14 cellular contexts compared by ENCODE assay signal in the genomic region with DNA sequence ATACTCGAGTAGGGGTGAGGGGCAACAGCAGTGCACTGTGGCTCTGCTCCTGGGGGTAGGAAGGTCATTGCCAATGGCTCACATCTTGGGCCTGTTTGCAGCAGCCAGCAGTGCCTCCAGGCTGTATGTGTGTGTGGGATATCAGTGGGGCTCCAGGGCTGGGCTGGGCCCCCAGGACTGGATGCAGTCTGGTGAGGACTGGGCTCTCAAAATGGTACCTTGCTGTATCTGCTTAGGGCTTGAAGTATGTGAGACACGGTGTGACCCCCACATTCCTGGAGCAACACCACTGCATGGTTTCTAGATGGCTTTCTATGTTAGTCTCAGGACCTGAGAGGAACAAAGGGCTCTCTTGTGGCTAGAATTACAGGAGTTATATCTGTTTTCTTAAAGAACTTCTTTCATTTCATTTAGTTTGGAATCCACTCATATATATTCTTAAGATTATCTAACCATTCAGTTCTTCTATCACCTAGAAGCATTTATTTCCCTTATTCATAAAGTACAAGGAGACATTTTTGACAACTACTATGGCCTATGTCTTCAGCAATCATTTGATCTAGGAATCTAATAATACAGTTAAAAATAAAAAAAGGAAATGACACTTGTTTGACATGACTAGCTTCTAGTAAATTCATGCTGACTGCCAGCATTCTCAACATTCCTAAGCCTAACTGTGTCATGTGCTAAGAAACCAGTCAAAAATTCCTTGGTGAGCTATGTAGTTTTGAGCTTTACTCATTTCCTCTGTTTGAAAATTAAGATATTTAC.
DNase-seq lines count a peak whose midpoint lies in the region; ATAC-seq, FAIRE-seq and TF ChIP-seq lines count a peak whose summit lies in the region.
"Had no signal": no experiment of that assay in that cellular context is flagged by ENCODE, and none has a peak within 500 bp of the region (broad histone marks: within the 10 kb centered on the region; RNA-seq: fewer than 3 reads in every experiment).

No MANE protein-coding gene starts in this region.

- no peak overlapping the region for H3K27ac ChIP-seq in H1 (ENCODE audit: low read depth, low read length)

- H3K4ac ChIP-seq in H1 (replicated peaks; ENCODE audit: insufficient read length, low read depth, low read length): no peak overlapping the region

- peak overlapping the region; percentile 81 for H3K27ac Mint-ChIP-seq in mesothelial cell of epicardium
- H3K27ac Mint-ChIP-seq: activated CD4-positive, alpha-beta T cell treated with anti-CD3 and anti-CD28 coated beads for 36 hours had no signal

- TF ChIP-seq EP300 in H1 (IDR thresholded peaks at IDR 0.05; ENCODE audit: borderline replicate concordance in 1 of 2, low read depth in 2 of 2, low read length in 2 of 2): no peak

- H3K79me2 ChIP-seq in H1 (ENCODE audit: control insufficient read depth in 1 of 2, insufficient read depth in 2 of 2, low read length in 2 of 2): no peaks in the 10 kb centered on the region

- H3K36me3 ChIP-seq in H1 (ENCODE audit: control insufficient read depth in 2 of 4, insufficient read depth in 4 of 4, low read length in 3 of 4): no peaks in the 10 kb centered on the region

- H3K56ac ChIP-seq in H1 (replicated peaks; ENCODE audit: insufficient read length, low read depth, low read length): no peak overlapping the region

- peaks cover 2 to 4% of the 10 kb centered on the region in 2 experiments; a peak in 2 of 4 replicates for H3K9me3 ChIP-seq in H1 (ENCODE audit: insufficient read depth in 2 of 2, low read depth in 1 of 2, low read length in 1 of 2)

- no peak overlapping the region for H3K18ac ChIP-seq in H1 (ENCODE audit: extremely low read depth, low read length)

- peak overlapping the region; percentile 91 for H2BK12ac ChIP-seq in H1 (ENCODE audit: low read depth, low read length)

- no peaks in the 10 kb centered on the region for H3K27me3 Mint-ChIP-seq in mesothelial cell of epicardium (ENCODE audit: low read depth)
- H3K27me3 Mint-ChIP-seq: activated CD4-positive, alpha-beta T cell treated with anti-CD3 and anti-CD28 coated beads for 36 hours; naive B cell had no signal

- no peak overlapping the region for H4K91ac ChIP-seq in H1 (replicated peaks; ENCODE audit: insufficient read length, low read length)

- TF ChIP-seq CTCF in AG09309 (IDR thresholded peaks at IDR 0.05; ENCODE audit: control insufficient read depth, insufficient read depth, low read depth, low read length, missing control alignments): no peak
- no peak for TF ChIP-seq CTCF in H1 (IDR thresholded peaks at IDR 0.05; ENCODE audit: control extremely low read depth in 1 of 3, insufficient read depth in 1 of 3, low read depth in 1 of 3, low read length in 3 of 3)
- TF ChIP-seq CTCF in mesothelial cell of epicardium (IDR thresholded peaks at IDR 0.05; ENCODE audit: unreplicated experiment): no peak

- H2BK15ac ChIP-seq in H1 (ENCODE audit: low read length): no peak overlapping the region

- POLR2A ChIA-PET in H1 (lab: Charles Lee; ENCODE audit: partially characterized antibody): interaction anchor here (0.6 kb wide), 1 partner anchor 537 kb away, joined by 3 read pairs; no protein-coding TSS in a partner anchor

- no peaks in the 10 kb centered on the region for H4K20me1 ChIP-seq in H1 (replicated peaks in 1 of 2; ENCODE audit: control insufficient read depth in 1 of 2, insufficient read depth in 2 of 2, low read length in 2 of 2)

- DNase-seq in AG09309 (ENCODE audit: low read depth) (peak; percentile 67), LoVo (ENCODE audit: low spot score) (peak; percentile 32), H1 (ENCODE audit: low read depth in 1 of 2, low spot score in 2 of 2) (no peak), mesothelial cell of epicardium (ENCODE audit: low spot score in 2 of 2, unreplicated experiment in 2 of 2) (no peak), left lobe of liver (ENCODE audit: low spot score) (no peak), KBM-7 (no peak)
- DNase-seq in stimulated activated CD4-positive, alpha-beta T cell treated with anti-CD3 and anti-CD28 coated beads, Interleukin-4, amount 100 ng/mL, for 4 hours: no peak
- DNase-seq: activated CD4-positive, alpha-beta T cell treated with anti-CD3 and anti-CD28 coated beads for 36 hours; cerebellar nuclear complex; naive B cell; NCI-H2171; stimulated activated CD8-positive, alpha-beta memory T cell treated with anti-CD3 and anti-CD28 coated beads, Interleukin-4, amount 100 ng/mL, for 48 hours had no signal

- H3K4me3 ChIP-seq in AG09309 (ENCODE audit: control insufficient read depth, low read depth, low read length): no peak overlapping the region
- H3K4me3 ChIP-seq in H1 (ENCODE audit: extremely low read depth in 1 of 4, insufficient read depth in 2 of 4, low read depth in 3 of 4, low read length in 4 of 4): no peak overlapping the region

- CTCF ChIA-PET in H1 (lab: Charles Lee; ENCODE audit: partially characterized antibody): interaction anchor here (1.0 to 1.6 kb wide), 3 partner anchors 67 to 700 kb away, joined by 3 read pairs; no protein-coding TSS in a partner anchor

- no peak overlapping the region for H2AFZ ChIP-seq in H1 (ENCODE audit: low read length)

- H3K4me1 Mint-ChIP-seq in mesothelial cell of epicardium: peaks cover 29% of the 10 kb centered on the region
- H3K4me1 Mint-ChIP-seq: activated CD4-positive, alpha-beta T cell treated with anti-CD3 and anti-CD28 coated beads for 36 hours; naive B cell had no signal

- no peak for TF ChIP-seq POLR2A in H1 (IDR thresholded peaks at IDR 0.05; ENCODE audit: control extremely low read depth in 1 of 2, low read depth in 2 of 2, low read length in 2 of 2)

- no peaks in the 10 kb centered on the region for H3K79me1 ChIP-seq in H1 (ENCODE audit: low read depth, low read length)

- 93% methylated on average over 2 of the region's 2 CpGs; no CpG with 5 or more reads in 1 of the 2 experiments for WGBS in H1 (ENCODE audit: extremely low coverage in 1 of 2, insufficient coverage in 1 of 2, insufficient read length in 1 of 2, insufficient replicate concordance in 2 of 2, low coverage in 1 of 2, low lambda C conversion rate in 2 of 2, missing lambda C conversion rate in 1 of 2), 2 experiments

- peak overlapping the region; percentile 67; the same call in 1 of the 2 replicates for H2BK5ac ChIP-seq in H1 (ENCODE audit: low read depth, low read length)

- no peaks in the 10 kb centered on the region for H3K23me2 ChIP-seq in H1 (ENCODE audit: low read depth, low read length)

- H3K23ac ChIP-seq in H1 (ENCODE audit: insufficient read length): no peak overlapping the region

- peaks cover 0 to 7% (median 2%) of the 10 kb centered on the region in 4 experiments; a peak in 4 of 7 replicates for H3K4me1 ChIP-seq in H1 (replicated peaks in 1 of 4; ENCODE audit: control insufficient read depth in 3 of 4, insufficient read depth in 4 of 4, low read length in 3 of 4)

- H3K4me3 Mint-ChIP-seq in mesothelial cell of epicardium: no peak overlapping the region
- H3K4me3 Mint-ChIP-seq: activated CD4-positive, alpha-beta T cell treated with anti-CD3 and anti-CD28 coated beads for 36 hours; naive B cell had no signal

- no peaks in the 10 kb centered on the region for H3K27me3 ChIP-seq in H1 (replicated peaks in 1 of 4; ENCODE audit: control insufficient read depth in 3 of 4, extremely low read depth in 1 of 4, insufficient read depth in 3 of 4, low read length in 3 of 4)

- no peak overlapping the region for H2AK5ac ChIP-seq in H1 (ENCODE audit: low read depth, low read length)

- peak; percentile 55 for FAIRE-seq in H1 (lab: Jason Lieb, UNC)
- FAIRE-seq: D721Med had no signal

- H3K9me3 Mint-ChIP-seq in mesothelial cell of epicardium: peaks cover 27% of the 10 kb centered on the region

- no peak for TF ChIP-seq RAD21 in H1 (IDR thresholded peaks at IDR 0.05 in 1 of 2, conservative IDR thresholded peaks at IDR 0.05 in 1 of 2; ENCODE audit: low read depth in 2 of 2, low read length in 2 of 2)

- no peak overlapping the region for H4K8ac ChIP-seq in H1 (ENCODE audit: extremely low read depth, insufficient read depth, low read length)

- H3K14ac ChIP-seq in H1 (ENCODE audit: insufficient read length): no peak overlapping the region

- H3K9ac ChIP-seq in H1 (replicated peaks in 1 of 4; ENCODE audit: extremely low read depth in 1 of 4, low read depth in 3 of 4, low read length in 3 of 4): no peak overlapping the region

- no peak overlapping the region for H3K4me2 ChIP-seq in H1 (ENCODE audit: insufficient read depth in 1 of 2, low read depth in 2 of 2, low read length in 2 of 2)

- H3K36me3 Mint-ChIP-seq in mesothelial cell of epicardium: peaks cover 19% of the 10 kb centered on the region
- H3K36me3 Mint-ChIP-seq: naive B cell had no signal

- no peak for ATAC-seq in left lobe of liver
- no peak for ATAC-seq in GM21825 (IDR thresholded peaks at IDR 0.05; ENCODE audit: unreplicated experiment)
- ATAC-seq: activated CD4-positive, alpha-beta T cell treated with anti-CD3 and anti-CD28 coated beads for 36 hours had no signal

- in situ Hi-C loops in KBM-7 (cut with MboI; ENCODE audit: low pct_unique_long_range_greater_than_20kb, low sequenced_read_pairs): no loop called here

- no peak overlapping the region for H2BK120ac ChIP-seq in H1 (replicated peaks; ENCODE audit: low read depth, low read length)

- peak overlapping the region; percentile 37; the same call in 1 of the 2 replicates for H2BK20ac ChIP-seq in H1 (ENCODE audit: low read length)

- H4K5ac ChIP-seq in H1 (ENCODE audit: insufficient read length, low read depth, low read length): no peak overlapping the region

TF ChIP-seq in H1, 55 proteins besides CTCF, POLR2A, EP300 and RAD21:
- TF ChIP-seq SIN3A (conservative IDR thresholded peaks at IDR 0.05 in 1 of 2, IDR thresholded peaks at IDR 0.05 in 1 of 2; ENCODE audit: low read depth in 1 of 2, low read length in 2 of 2) (0 out of 4 replicates have a peak, but pooled peaks have one; percentile 31 to 46), TEAD4 (IDR thresholded peaks at IDR 0.05; ENCODE audit: low read depth, low read length) (peak; percentile 84), TCF12 (IDR thresholded peaks at IDR 0.05; ENCODE audit: low read depth, low read length) (no peak), RFX5 (IDR thresholded peaks at IDR 0.05; ENCODE audit: borderline replicate concordance, low read depth, low read length) (no peak), GABPA (IDR thresholded peaks at IDR 0.05; ENCODE audit: borderline replicate concordance, insufficient read depth, low read length) (no peak), CBX8 (IDR thresholded peaks at IDR 0.05; ENCODE audit: borderline replicate concordance, low read depth, low read length) (no peak), SIX5 (IDR thresholded peaks at IDR 0.05; ENCODE audit: low read depth, low read length) (no peak), SIRT6 (IDR thresholded peaks at IDR 0.05; ENCODE audit: low read length) (no peak), KDM4A (IDR thresholded peaks at IDR 0.05; ENCODE audit: low read depth, low read length, severe bottlenecking) (no peak), RBBP5 (IDR thresholded peaks at IDR 0.05; ENCODE audit: borderline replicate concordance, low read depth, low read length) (no peak), POU5F1 (IDR thresholded peaks at IDR 0.05; ENCODE audit: low read depth, low read length) (no peak)

Comparison
In these comparisons a context has a peak if more than half of its experiments do, and no peak if none do; other contexts are left out.
1. DNase-seq: peak in AG09309 (single experiment) and LoVo (single experiment); none in H1 (0 of 2), mesothelial cell of epicardium (0 of 2), stimulated activated CD4-positive, alpha-beta T cell treated with anti-CD3 and anti-CD28 coated beads, Interleukin-4, amount 100 ng/mL, for 4 hours (0 of 2), left lobe of liver (single experiment) and KBM-7 (single experiment).